Comparison of ENCODE assay signal across 2 cellular contexts in the genomic region with DNA sequence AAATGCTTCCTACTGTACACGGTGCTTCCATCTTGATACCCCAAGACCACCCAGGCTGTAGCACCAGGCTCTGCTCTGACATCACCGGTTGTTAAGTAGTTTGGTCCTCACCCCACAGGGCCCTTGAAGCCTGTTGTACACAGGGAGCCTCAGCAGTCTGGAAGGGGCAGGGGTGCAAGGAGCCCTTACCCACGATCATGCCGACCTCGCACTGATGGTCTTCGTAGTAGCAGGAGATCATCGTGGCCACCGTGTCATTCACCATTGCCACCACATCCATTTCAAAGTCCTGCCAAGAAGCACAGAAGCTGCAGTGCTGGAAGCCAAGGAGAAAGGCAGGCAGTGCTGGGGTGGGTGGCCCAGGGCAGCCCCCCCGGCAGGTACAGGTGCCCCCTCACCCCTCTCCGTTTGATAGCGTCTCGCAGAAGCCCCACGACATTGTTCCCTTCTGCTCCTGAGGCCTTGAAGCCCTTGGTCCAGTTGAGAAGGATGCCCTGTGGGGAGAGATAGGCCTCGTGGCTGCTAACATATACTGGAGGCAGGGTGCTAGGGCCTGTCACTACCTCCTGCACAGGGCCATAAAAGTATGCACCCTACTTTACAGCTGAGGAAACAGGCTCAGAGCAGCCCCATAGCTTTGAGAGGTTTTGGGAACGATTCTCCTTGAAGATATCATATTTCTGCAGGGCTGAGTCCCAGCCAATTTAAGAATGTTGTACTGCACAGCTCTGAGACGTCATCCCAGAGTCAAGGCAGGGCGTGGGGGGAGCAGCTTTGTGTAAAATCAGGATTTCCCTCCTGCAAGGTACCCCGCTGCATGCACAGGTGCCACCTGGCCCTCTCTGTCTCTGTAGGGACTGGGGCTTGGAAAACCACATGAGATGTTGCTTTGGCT.
TF ChIP-seq lines count a peak whose summit lies in the region.

No MANE protein-coding gene starts in this region.

TF ChIP-seq in SK-N-SH, 30 proteins besides CTCF, POLR2A, EP300 and RAD21 (continued from another document):
- TF ChIP-seq YY1 (IDR thresholded peaks at IDR 0.05; ENCODE audit: low read depth) (no peak), NFIC (IDR thresholded peaks at IDR 0.05; ENCODE audit: borderline replicate concordance) (no peak), EZH2phosphoT487 (IDR thresholded peaks at IDR 0.05; ENCODE audit: borderline replicate concordance, low read depth) (no peak), POLR2AphosphoS5 (IDR thresholded peaks at IDR 0.05; ENCODE audit: low read depth, low read length) (no peak), SIN3A (IDR thresholded peaks at IDR 0.05; ENCODE audit: borderline replicate concordance, low read depth, low read length) (no peak), TCF12 (IDR thresholded peaks at IDR 0.05) (no peak), FOXM1 (IDR thresholded peaks at IDR 0.05; ENCODE audit: low read depth) (no peak), GABPA (IDR thresholded peaks at IDR 0.05; ENCODE audit: low read depth) (no peak), ELF1 (IDR thresholded peaks at IDR 0.05) (no peak), CHD2 (IDR thresholded peaks at IDR 0.05; ENCODE audit: low read length, partially characterized antibody) (no peak), RXRA (IDR thresholded peaks at IDR 0.05; ENCODE audit: borderline replicate concordance, low read depth) (no peak)
- TF ChIP-seq, protein P1, sequence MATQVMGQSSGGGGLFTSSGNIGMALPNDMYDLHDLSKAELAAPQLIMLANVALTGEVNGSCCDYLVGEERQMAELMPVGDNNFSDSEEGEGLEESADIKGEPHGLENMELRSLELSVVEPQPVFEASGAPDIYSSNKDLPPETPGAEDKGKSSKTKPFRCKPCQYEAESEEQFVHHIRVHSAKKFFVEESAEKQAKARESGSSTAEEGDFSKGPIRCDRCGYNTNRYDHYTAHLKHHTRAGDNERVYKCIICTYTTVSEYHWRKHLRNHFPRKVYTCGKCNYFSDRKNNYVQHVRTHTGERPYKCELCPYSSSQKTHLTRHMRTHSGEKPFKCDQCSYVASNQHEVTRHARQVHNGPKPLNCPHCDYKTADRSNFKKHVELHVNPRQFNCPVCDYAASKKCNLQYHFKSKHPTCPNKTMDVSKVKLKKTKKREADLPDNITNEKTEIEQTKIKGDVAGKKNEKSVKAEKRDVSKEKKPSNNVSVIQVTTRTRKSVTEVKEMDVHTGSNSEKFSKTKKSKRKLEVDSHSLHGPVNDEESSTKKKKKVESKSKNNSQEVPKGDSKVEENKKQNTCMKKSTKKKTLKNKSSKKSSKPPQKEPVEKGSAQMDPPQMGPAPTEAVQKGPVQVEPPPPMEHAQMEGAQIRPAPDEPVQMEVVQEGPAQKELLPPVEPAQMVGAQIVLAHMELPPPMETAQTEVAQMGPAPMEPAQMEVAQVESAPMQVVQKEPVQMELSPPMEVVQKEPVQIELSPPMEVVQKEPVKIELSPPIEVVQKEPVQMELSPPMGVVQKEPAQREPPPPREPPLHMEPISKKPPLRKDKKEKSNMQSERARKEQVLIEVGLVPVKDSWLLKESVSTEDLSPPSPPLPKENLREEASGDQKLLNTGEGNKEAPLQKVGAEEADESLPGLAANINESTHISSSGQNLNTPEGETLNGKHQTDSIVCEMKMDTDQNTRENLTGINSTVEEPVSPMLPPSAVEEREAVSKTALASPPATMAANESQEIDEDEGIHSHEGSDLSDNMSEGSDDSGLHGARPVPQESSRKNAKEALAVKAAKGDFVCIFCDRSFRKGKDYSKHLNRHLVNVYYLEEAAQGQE (IDR thresholded peaks at IDR 0.05; ENCODE audit: low read depth, low read length), result no peak
- TF ChIP-seq, protein P2, sequence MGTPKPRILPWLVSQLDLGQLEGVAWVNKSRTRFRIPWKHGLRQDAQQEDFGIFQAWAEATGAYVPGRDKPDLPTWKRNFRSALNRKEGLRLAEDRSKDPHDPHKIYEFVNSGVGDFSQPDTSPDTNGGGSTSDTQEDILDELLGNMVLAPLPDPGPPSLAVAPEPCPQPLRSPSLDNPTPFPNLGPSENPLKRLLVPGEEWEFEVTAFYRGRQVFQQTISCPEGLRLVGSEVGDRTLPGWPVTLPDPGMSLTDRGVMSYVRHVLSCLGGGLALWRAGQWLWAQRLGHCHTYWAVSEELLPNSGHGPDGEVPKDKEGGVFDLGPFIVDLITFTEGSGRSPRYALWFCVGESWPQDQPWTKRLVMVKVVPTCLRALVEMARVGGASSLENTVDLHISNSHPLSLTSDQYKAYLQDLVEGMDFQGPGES (IDR thresholded peaks at IDR 0.05; ENCODE audit: low read depth, low read length), result no peak
- TF ChIP-seq, protein P3, sequence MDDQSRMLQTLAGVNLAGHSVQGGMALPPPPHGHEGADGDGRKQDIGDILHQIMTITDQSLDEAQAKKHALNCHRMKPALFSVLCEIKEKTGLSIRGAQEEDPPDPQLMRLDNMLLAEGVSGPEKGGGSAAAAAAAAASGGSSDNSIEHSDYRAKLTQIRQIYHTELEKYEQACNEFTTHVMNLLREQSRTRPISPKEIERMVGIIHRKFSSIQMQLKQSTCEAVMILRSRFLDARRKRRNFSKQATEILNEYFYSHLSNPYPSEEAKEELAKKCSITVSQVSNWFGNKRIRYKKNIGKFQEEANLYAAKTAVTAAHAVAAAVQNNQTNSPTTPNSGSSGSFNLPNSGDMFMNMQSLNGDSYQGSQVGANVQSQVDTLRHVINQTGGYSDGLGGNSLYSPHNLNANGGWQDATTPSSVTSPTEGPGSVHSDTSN (IDR thresholded peaks at IDR 0.05), result no peak
- TF ChIP-seq, protein P4, sequence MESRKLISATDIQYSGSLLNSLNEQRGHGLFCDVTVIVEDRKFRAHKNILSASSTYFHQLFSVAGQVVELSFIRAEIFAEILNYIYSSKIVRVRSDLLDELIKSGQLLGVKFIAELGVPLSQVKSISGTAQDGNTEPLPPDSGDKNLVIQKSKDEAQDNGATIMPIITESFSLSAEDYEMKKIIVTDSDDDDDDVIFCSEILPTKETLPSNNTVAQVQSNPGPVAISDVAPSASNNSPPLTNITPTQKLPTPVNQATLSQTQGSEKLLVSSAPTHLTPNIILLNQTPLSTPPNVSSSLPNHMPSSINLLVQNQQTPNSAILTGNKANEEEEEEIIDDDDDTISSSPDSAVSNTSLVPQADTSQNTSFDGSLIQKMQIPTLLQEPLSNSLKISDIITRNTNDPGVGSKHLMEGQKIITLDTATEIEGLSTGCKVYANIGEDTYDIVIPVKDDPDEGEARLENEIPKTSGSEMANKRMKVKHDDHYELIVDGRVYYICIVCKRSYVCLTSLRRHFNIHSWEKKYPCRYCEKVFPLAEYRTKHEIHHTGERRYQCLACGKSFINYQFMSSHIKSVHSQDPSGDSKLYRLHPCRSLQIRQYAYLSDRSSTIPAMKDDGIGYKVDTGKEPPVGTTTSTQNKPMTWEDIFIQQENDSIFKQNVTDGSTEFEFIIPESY (IDR thresholded peaks at IDR 0.05; ENCODE audit: borderline replicate concordance, low read depth), result no peak

TF ChIP-seq in SK-N-SH treated with all-trans-retinoic acid at 6 μM for 48 hours, 23 proteins besides CTCF, POLR2A, EP300 and RAD21 (continued from another document):
- TF ChIP-seq, protein P5, sequence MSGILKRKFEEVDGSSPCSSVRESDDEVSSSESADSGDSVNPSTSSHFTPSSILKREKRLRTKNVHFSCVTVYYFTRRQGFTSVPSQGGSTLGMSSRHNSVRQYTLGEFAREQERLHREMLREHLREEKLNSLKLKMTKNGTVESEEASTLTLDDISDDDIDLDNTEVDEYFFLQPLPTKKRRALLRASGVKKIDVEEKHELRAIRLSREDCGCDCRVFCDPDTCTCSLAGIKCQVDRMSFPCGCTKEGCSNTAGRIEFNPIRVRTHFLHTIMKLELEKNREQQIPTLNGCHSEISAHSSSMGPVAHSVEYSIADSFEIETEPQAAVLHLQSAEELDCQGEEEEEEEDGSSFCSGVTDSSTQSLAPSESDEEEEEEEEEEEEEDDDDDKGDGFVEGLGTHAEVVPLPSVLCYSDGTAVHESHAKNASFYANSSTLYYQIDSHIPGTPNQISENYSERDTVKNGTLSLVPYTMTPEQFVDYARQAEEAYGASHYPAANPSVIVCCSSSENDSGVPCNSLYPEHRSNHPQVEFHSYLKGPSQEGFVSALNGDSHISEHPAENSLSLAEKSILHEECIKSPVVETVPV (CRISPR knock-in tag; IDR thresholded peaks at IDR 0.05), result no peak
- TF ChIP-seq PPARA (CRISPR knock-in tag; IDR thresholded peaks at IDR 0.05; ENCODE audit: borderline replicate concordance) (no peak), BACH2 (CRISPR knock-in tag; IDR thresholded peaks at IDR 0.05; ENCODE audit: borderline replicate concordance) (no peak), GLIS3 (CRISPR knock-in tag; IDR thresholded peaks at IDR 0.05) (no peak), ZFP3 (CRISPR knock-in tag; IDR thresholded peaks at IDR 0.05) (no peak), RARB (CRISPR knock-in tag; IDR thresholded peaks at IDR 0.05) (no peak)
- TF ChIP-seq, protein P6, sequence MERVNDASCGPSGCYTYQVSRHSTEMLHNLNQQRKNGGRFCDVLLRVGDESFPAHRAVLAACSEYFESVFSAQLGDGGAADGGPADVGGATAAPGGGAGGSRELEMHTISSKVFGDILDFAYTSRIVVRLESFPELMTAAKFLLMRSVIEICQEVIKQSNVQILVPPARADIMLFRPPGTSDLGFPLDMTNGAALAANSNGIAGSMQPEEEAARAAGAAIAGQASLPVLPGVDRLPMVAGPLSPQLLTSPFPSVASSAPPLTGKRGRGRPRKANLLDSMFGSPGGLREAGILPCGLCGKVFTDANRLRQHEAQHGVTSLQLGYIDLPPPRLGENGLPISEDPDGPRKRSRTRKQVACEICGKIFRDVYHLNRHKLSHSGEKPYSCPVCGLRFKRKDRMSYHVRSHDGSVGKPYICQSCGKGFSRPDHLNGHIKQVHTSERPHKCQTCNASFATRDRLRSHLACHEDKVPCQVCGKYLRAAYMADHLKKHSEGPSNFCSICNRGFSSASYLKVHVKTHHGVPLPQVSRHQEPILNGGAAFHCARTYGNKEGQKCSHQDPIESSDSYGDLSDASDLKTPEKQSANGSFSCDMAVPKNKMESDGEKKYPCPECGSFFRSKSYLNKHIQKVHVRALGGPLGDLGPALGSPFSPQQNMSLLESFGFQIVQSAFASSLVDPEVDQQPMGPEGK (CRISPR knock-in tag; IDR thresholded peaks at IDR 0.05; ENCODE audit: borderline replicate concordance), result no peak
- TF ChIP-seq, protein P7, sequence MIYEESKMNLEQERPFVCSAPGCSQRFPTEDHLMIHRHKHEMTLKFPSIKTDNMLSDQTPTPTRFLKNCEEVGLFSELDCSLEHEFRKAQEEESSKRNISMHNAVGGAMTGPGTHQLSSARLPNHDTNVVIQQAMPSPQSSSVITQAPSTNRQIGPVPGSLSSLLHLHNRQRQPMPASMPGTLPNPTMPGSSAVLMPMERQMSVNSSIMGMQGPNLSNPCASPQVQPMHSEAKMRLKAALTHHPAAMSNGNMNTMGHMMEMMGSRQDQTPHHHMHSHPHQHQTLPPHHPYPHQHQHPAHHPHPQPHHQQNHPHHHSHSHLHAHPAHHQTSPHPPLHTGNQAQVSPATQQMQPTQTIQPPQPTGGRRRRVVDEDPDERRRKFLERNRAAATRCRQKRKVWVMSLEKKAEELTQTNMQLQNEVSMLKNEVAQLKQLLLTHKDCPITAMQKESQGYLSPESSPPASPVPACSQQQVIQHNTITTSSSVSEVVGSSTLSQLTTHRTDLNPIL (CRISPR knock-in tag; IDR thresholded peaks at IDR 0.05; ENCODE audit: low read depth), result no peak
